17 cellular contexts compared by ENCODE assay signal in the genomic region with DNA sequence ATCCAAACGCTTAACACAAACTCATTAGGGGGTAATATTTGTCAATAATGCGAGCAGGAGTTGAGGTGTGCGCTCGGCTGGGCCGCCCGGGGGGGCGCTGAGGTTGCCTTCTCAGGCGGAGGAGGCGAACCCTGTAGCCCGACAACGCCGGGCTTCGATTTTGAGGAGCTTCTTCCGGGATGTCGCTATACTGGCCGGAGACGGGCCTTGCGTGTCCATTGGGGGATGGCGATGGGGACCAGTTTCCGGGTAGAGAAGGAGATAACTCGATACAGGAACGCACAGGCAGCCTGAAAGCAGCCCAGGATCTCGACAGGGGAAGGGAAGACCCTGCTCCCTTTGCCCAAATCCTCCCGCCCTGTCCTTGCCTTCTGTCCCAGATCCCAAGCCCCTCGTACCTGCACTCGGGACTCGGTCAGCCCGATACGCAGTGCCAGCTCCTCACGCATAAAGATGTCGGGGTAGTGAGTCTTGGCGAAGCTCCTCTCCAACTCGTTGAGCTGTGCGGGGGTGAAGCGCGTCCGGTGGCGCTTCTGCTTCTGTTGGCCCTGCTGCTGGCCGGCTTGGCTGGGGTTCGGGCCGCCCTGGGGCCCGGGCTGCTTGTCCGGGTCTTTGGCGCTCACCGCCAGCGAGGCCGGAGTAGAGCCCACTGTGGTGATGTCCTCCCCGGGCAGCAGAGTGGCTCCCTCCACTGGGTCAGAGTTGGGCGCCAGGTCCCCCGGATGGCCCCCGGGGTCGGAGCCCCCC. TPM values are rescaled to one million over a fixed set of nuclear protein-coding genes. Genes with fewer than 3 reads are reported as not detected.
A peak's percentile ranks its signal among the peaks of the same experiment; 100 is the strongest.
DNase-seq lines count a peak whose midpoint lies in the region; ATAC-seq, FAIRE-seq and TF ChIP-seq lines count a peak whose summit lies in the region.
"Had no signal": no experiment of that assay in that cellular context is flagged by ENCODE, and none has a peak within 500 bp of the region (broad histone marks: within the 10 kb centered on the region; RNA-seq: fewer than 3 reads in every experiment).

No MANE protein-coding gene starts in this region.

- dilution Hi-C loops in endothelial cell of umbilical vein (cut with MboI; ENCODE audit: extremely low pct_ligation_motif_present, low sequenced_read_pairs), result no loop called here

- ATAC-seq in GM23338, result peak; percentile 2; the same call in 2 of the 3 replicates
- peak in 1 of 4 donors; percentile 38 for ATAC-seq in psoas muscle
- ATAC-seq: GM12878, Right ventricle myocardium inferior had no signal

- H3K36me3 ChIP-seq in GM23338 (ENCODE audit: insufficient read depth) (no peaks in the 10 kb centered on the region), endothelial cell of umbilical vein (ENCODE audit: control insufficient read depth in 2 of 2, extremely low read depth in 1 of 2, insufficient read depth in 2 of 2, low read length in 2 of 2) (no peaks in the 10 kb centered on the region), psoas muscle (ENCODE audit: insufficient read depth in 1 of 2, low read depth in 1 of 2) (no peaks in the 10 kb centered on the region)

- 2 to 5% (median 4%) methylated on average over 50 to 52 of the region's 52 CpGs for WGBS in psoas muscle, 3 donors

- H2AFZ ChIP-seq in GM23338 (no peak overlapping the region; the same call in 1 of the 2 replicates), endothelial cell of umbilical vein (ENCODE audit: low read depth, low read length) (no peak overlapping the region)

- H3F3A ChIP-seq in GM23338 (replicated peaks; ENCODE audit: low read depth), result peaks cover 36% of the 10 kb centered on the region

- H3K79me2 ChIP-seq in GM23338 (replicated peaks; ENCODE audit: insufficient read depth) (no peaks in the 10 kb centered on the region), endothelial cell of umbilical vein (ENCODE audit: control insufficient read depth, insufficient read depth, low read length) (no peaks in the 10 kb centered on the region)

- POLR2A ChIA-PET in endothelial cell of umbilical vein (lab: Charles Lee), result interaction anchor here (0.7 kb wide), 1 partner anchor 336 kb away, joined by 4 read pairs; no protein-coding TSS in a partner anchor
- POLR2A ChIA-PET in activated CD4-positive, alpha-beta memory T cell treated with anti-CD3 and anti-CD28 coated beads, Interleukin-2, amount 10 ng/mL, durations not matched to agents 7 days and 5 days (lab: Charles Lee), result no interaction called here

- no peak overlapping the region for H3K4me3 Mint-ChIP-seq in T-helper 1 cell treated with Interleukin-12 subunit alpha and Interleukin-12 subunit beta and Interleukin-4 antibody, amounts not matched to agents 30 μg/mL and 1 μg/mL, for 36 hours
- H3K4me3 Mint-ChIP-seq in GM23338, result peak overlapping the region; percentile 48
- H3K4me3 Mint-ChIP-seq in activated CD4-positive, alpha-beta memory T cell treated with anti-CD3 and anti-CD28 coated beads, Interleukin-2, amount 10 ng/mL, durations not matched to agents 7 days and 5 days, result no peak overlapping the region

- H3K9me3 ChIP-seq in endothelial cell of umbilical vein (replicated peaks; ENCODE audit: control insufficient read depth, insufficient read depth, low read length) (no peaks in the 10 kb centered on the region), psoas muscle (no peaks in the 10 kb centered on the region)

- no peaks in the 10 kb centered on the region for H3K9me2 ChIP-seq in GM23338 (ENCODE audit: insufficient read depth)

- DNase-seq in T-helper 1 cell (no peak), GM23338 (ENCODE audit: low spot score) (peak; percentile 49), endothelial cell of umbilical vein (ENCODE audit: low read depth, low spot score) (no peak), psoas muscle (no peak), hippocampal formation (lab: John Stamatoyannopoulos, UW) (no peak), NCI-H2171 treated with DMSO at 0.1 percent for 48 hours (lab: John Stamatoyannopoulos, UW) (no peak)
- no peak for DNase-seq in activated CD4-positive, alpha-beta memory T cell treated with anti-CD3 and anti-CD28 coated beads, Interleukin-2, amount 10 ng/mL, durations not matched to agents 7 days and 5 days
- DNase-seq: activated CD4-positive, alpha-beta T cell treated with anti-CD3 and anti-CD28 coated beads for 48 hours; NCI-H1436; NCI-H226; T-helper 9 cell had no signal

- H3K9me3 Mint-ChIP-seq in T-helper 1 cell treated with Interleukin-12 subunit alpha and Interleukin-12 subunit beta and Interleukin-4 antibody, amounts not matched to agents 30 μg/mL and 1 μg/mL, for 36 hours, result peaks cover 16% of the 10 kb centered on the region
- H3K9me3 Mint-ChIP-seq in GM23338, result peaks cover 8% of the 10 kb centered on the region; the same call in 2 of the 3 replicates
- H3K9me3 Mint-ChIP-seq in activated CD4-positive, alpha-beta memory T cell treated with anti-CD3 and anti-CD28 coated beads, Interleukin-2, amount 10 ng/mL, durations not matched to agents 7 days and 5 days, result peaks cover 2% of the 10 kb centered on the region

- H3K27me3 ChIP-seq in GM23338 (ENCODE audit: insufficient read depth) (peaks cover 99% of the 10 kb centered on the region), endothelial cell of umbilical vein (ENCODE audit: control insufficient read depth in 2 of 2, insufficient read depth in 2 of 2, low read length in 2 of 2) (peaks cover 76 to 100% of the 10 kb centered on the region in 2 experiments), psoas muscle (ENCODE audit: insufficient read depth in 3 of 3, low read length in 2 of 3) (peaks cover 3 to 100% (median 48%) of the 10 kb centered on the region in 3 donors)

- CTCF ChIA-PET in endothelial cell of umbilical vein (lab: Charles Lee), result interaction anchor here (1.8 kb wide), 1 partner anchor 9 kb away, joined by 5 read pairs; no protein-coding TSS in a partner anchor
- CTCF ChIA-PET in activated CD4-positive, alpha-beta memory T cell treated with anti-CD3 and anti-CD28 coated beads, Interleukin-2, amount 10 ng/mL, durations not matched to agents 7 days and 5 days (lab: Charles Lee), result interaction anchor here (0.7 kb wide), 1 partner anchor 370 kb away, joined by 4 read pairs; no protein-coding TSS in a partner anchor

- no peak for TF ChIP-seq CTCF in GM23338 (conservative IDR thresholded peaks at IDR 0.05; ENCODE audit: low read depth in 2 of 2)
- no peak for TF ChIP-seq CTCF in endothelial cell of umbilical vein (IDR thresholded peaks at IDR 0.05; ENCODE audit: extremely low read depth in 1 of 2, insufficient read depth in 1 of 2, low read depth in 1 of 2, low read length in 2 of 2)
- TF ChIP-seq CTCF in psoas muscle (IDR thresholded peaks at IDR 0.05), result no peak

- no peak for TF ChIP-seq POLR2A in endothelial cell of umbilical vein (IDR thresholded peaks at IDR 0.05; ENCODE audit: low read depth, low read length)

- H3K36me3 Mint-ChIP-seq in T-helper 1 cell treated with Interleukin-12 subunit alpha and Interleukin-12 subunit beta and Interleukin-4 antibody, amounts not matched to agents 30 μg/mL and 1 μg/mL, for 36 hours (ENCODE audit: low read depth), result peaks cover 14% of the 10 kb centered on the region
- H3K36me3 Mint-ChIP-seq in GM23338 (ENCODE audit: low read depth), result no peaks in the 10 kb centered on the region; the same call in 2 of the 3 replicates
- H3K36me3 Mint-ChIP-seq in activated CD4-positive, alpha-beta memory T cell treated with anti-CD3 and anti-CD28 coated beads, Interleukin-2, amount 10 ng/mL, durations not matched to agents 7 days and 5 days (ENCODE audit: low read depth), result peaks cover 14% of the 10 kb centered on the region

- intact Hi-C loops in endothelial cell of umbilical vein (cut with micrococcal nuclease), result loop anchor here (10.0 kb wide), 1 partner anchor 772 kb away; no protein-coding TSS in a partner anchor
- intact Hi-C loops in psoas muscle (cut with DNase I), result no loop called here

- H3K27ac Mint-ChIP-seq in T-helper 1 cell treated with Interleukin-12 subunit alpha and Interleukin-12 subunit beta and Interleukin-4 antibody, amounts not matched to agents 30 μg/mL and 1 μg/mL, for 36 hours, result peak overlapping the region; percentile 67
- no peak overlapping the region for H3K27ac Mint-ChIP-seq in GM23338
- H3K27ac Mint-ChIP-seq in activated CD4-positive, alpha-beta memory T cell treated with anti-CD3 and anti-CD28 coated beads, Interleukin-2, amount 10 ng/mL, durations not matched to agents 7 days and 5 days, result no peak overlapping the region

- H3K4me1 Mint-ChIP-seq in T-helper 1 cell treated with Interleukin-12 subunit alpha and Interleukin-12 subunit beta and Interleukin-4 antibody, amounts not matched to agents 30 μg/mL and 1 μg/mL, for 36 hours (ENCODE audit: low read depth), result peaks cover 8% of the 10 kb centered on the region
- H3K4me1 Mint-ChIP-seq in GM23338, result peaks cover 48% of the 10 kb centered on the region
- H3K4me1 Mint-ChIP-seq in activated CD4-positive, alpha-beta memory T cell treated with anti-CD3 and anti-CD28 coated beads, Interleukin-2, amount 10 ng/mL, durations not matched to agents 7 days and 5 days, result peaks cover 21% of the 10 kb centered on the region

- H3K9ac ChIP-seq in endothelial cell of umbilical vein (replicated peaks; ENCODE audit: extremely low read depth, insufficient read depth, low read length), result no peak overlapping the region

- FAIRE-seq in endothelial cell of umbilical vein (lab: Jason Lieb, UNC), result no peak
- FAIRE-seq: endometrium, G401.6, GM12878 had no signal

- H3K27ac ChIP-seq in GM23338 (ENCODE audit: low read depth) (no peak overlapping the region), endothelial cell of umbilical vein (ENCODE audit: insufficient read depth, low read depth, low read length) (no peak overlapping the region), psoas muscle (no peak overlapping the region)

- H3K27me3 Mint-ChIP-seq in T-helper 1 cell treated with Interleukin-12 subunit alpha and Interleukin-12 subunit beta and Interleukin-4 antibody, amounts not matched to agents 30 μg/mL and 1 μg/mL, for 36 hours (ENCODE audit: low read depth), result peaks cover 81% of the 10 kb centered on the region
- peaks cover 98% of the 10 kb centered on the region for H3K27me3 Mint-ChIP-seq in GM23338 (ENCODE audit: insufficient read depth, low read depth, poor library complexity)
- H3K27me3 Mint-ChIP-seq in activated CD4-positive, alpha-beta memory T cell treated with anti-CD3 and anti-CD28 coated beads, Interleukin-2, amount 10 ng/mL, durations not matched to agents 7 days and 5 days, result peaks cover 78% of the 10 kb centered on the region

- H3K4me3 ChIP-seq in GM23338, result peak overlapping the region; percentile 46
- H3K4me3 ChIP-seq in endothelial cell of umbilical vein (replicated peaks in 1 of 3; ENCODE audit: insufficient read depth in 1 of 3, low read depth in 1 of 3, low read length in 3 of 3), result no peak overlapping the region
- peak overlapping the region; percentile 8 for H3K4me3 ChIP-seq in psoas muscle
- H3K4me3 ChIP-seq: GM12878 had no signal

- peak overlapping the region; percentile 77 for H3K4me2 ChIP-seq in GM23338
- H3K4me2 ChIP-seq in endothelial cell of umbilical vein (ENCODE audit: insufficient read depth, low read length), result no peak overlapping the region

- H3K4me1 ChIP-seq in GM23338 (ENCODE audit: insufficient read depth) (peaks cover 33% of the 10 kb centered on the region), endothelial cell of umbilical vein (ENCODE audit: control insufficient read depth, extremely low read depth, insufficient read depth, low read length) (no peaks in the 10 kb centered on the region), psoas muscle (peaks cover 12% of the 10 kb centered on the region)

- no peaks in the 10 kb centered on the region for H3K9me1 ChIP-seq in endothelial cell of umbilical vein (replicated peaks; ENCODE audit: control insufficient read depth, extremely low read depth, insufficient read depth, low read length)

- H4K20me1 ChIP-seq in GM23338 (replicated peaks; ENCODE audit: insufficient read depth), result peaks cover 44% of the 10 kb centered on the region
- H4K20me1 ChIP-seq in endothelial cell of umbilical vein (replicated peaks; ENCODE audit: control insufficient read depth, extremely low read depth, insufficient read depth, low read length), result peaks cover 3% of the 10 kb centered on the region

- BruUV-seq in endothelial cell of umbilical vein (replicated peaks; lab: Mats Ljungman, UMichigan), result no TSS peak

RNA-seq across cellular contexts. Expression of a gene that starts 1.9 kb away (rescaled TPM):
- total RNA-seq in GM23338 (2014; rRNA removed; shearing (Covaris generic)), result not detected in 2 replicates
- polyA plus RNA-seq in GM23338 (2016; fragmentation: Nextera tagmentation; extraction: Ambion mirVana), result not detected in 2 replicates
- total RNA-seq in endothelial cell of umbilical vein, result not detected in 2 replicates
- not detected in 2 replicates for polyA plus RNA-seq in endothelial cell of umbilical vein
- polyA plus RNA-seq in endothelial cell of umbilical vein (2011; cell fraction: cytosol; rRNA removed), result not detected in 2 replicates
- not detected in 2 replicates for polyA plus RNA-seq in endothelial cell of umbilical vein (2011; cell fraction: nucleus; rRNA removed)
- not detected in 2 replicates for polyA plus RNA-seq in endothelial cell of umbilical vein (2012)
- polyA minus RNA-seq in endothelial cell of umbilical vein, result not detected in 2 replicates
- polyA minus RNA-seq in endothelial cell of umbilical vein (2011; cell fraction: cytosol; rRNA and poly(A)+ RNA removed), result not detected
- not detected in 2 replicates for polyA minus RNA-seq in endothelial cell of umbilical vein (2011; cell fraction: nucleus; rRNA and poly(A)+ RNA removed)
- total RNA-seq in psoas muscle, result not detected
- under 1 TPM in 1 of 3 donors, not detected in 2; 0.01 TPM for polyA plus RNA-seq in psoas muscle
- not detected for total RNA-seq in activated CD4-positive, alpha-beta memory T cell treated with anti-CD3 and anti-CD28 coated beads, Interleukin-2, amount 10 ng/mL, durations not matched to agents 7 days and 5 days
- total RNA-seq: Right ventricle myocardium inferior, urinary bladder had no signal
- polyA plus RNA-seq: urinary bladder had no signal

Comparison
In these comparisons a context has a peak if more than half of its experiments do, and no peak if none do; other contexts are left out.
1. H3K4me3 ChIP-seq: peak in GM23338 (single experiment) and psoas muscle (single experiment); none in endothelial cell of umbilical vein (0 of 3).